ENCODE assay signal across 1 cellular context in genomic region chr17:45060824-45061605, GRCh38.
TF ChIP-seq lines count a peak whose summit lies in the region.

Gene NMT1 (plus strand): TSS chr17:45061317. CDS start chr17:45061330, 13 bp downstream.

TF ChIP-seq in K562, 482 proteins besides CTCF, POLR2A, EP300 and RAD21 (continued from another document):
- 0 out of 2 replicates have a peak, but pooled peaks have one; percentile 58 for TF ChIP-seq ELK3 (CRISPR knock-in tag; IDR thresholded peaks at IDR 0.05)
- no peak for TF ChIP-seq SMARCA5 (IDR thresholded peaks at IDR 0.05)
- no peak for TF ChIP-seq ZZZ3 (IDR thresholded peaks at IDR 0.05)
- TF ChIP-seq PATZ1 (CRISPR knock-in tag; IDR thresholded peaks at IDR 0.05; ENCODE audit: borderline replicate concordance) = no peak
- TF ChIP-seq ZNF592 (IDR thresholded peaks at IDR 0.05) = peak; percentile 78
- TF ChIP-seq FOXO4 (CRISPR knock-in tag; IDR thresholded peaks at IDR 0.05) = no peak
- peak; percentile 89 for TF ChIP-seq PHF8 (IDR thresholded peaks at IDR 0.05; ENCODE audit: borderline replicate concordance, low read length)
- TF ChIP-seq U2AF1 (optimal IDR thresholded peaks at IDR 0.05; ENCODE audit: low read depth, low read length) = no peak
- peak; percentile 73 for TF ChIP-seq DMBX1 (CRISPR knock-in tag; IDR thresholded peaks at IDR 0.05; ENCODE audit: borderline replicate concordance)
- TF ChIP-seq ZNF3 (CRISPR knock-in tag; IDR thresholded peaks at IDR 0.05) = no peak
- TF ChIP-seq MCM2 (IDR thresholded peaks at IDR 0.05; ENCODE audit: low read depth) = no peak
- 0 out of 2 replicates have a peak, but pooled peaks have one; percentile 36 for TF ChIP-seq ZNF740 (CRISPR knock-in tag; IDR thresholded peaks at IDR 0.05)
- TF ChIP-seq ZNF740 (tag; IDR thresholded peaks at IDR 0.05) = no peak
- no peak for TF ChIP-seq ADNP (tag; IDR thresholded peaks at IDR 0.05)
- no peak for TF ChIP-seq HDAC6 (IDR thresholded peaks at IDR 0.05; ENCODE audit: low read depth, low read length)
- TF ChIP-seq ZNF239 (CRISPR knock-in tag; IDR thresholded peaks at IDR 0.05) = peak; percentile 53
- TF ChIP-seq E2F3 (CRISPR knock-in tag; IDR thresholded peaks at IDR 0.05) = peak; percentile 43; the same call in 1 of the 2 replicates
- TF ChIP-seq MEF2A (IDR thresholded peaks at IDR 0.05; ENCODE audit: control insufficient read depth, low read depth, low read length) = no peak
- TF ChIP-seq HEY1 (CRISPR knock-in tag; IDR thresholded peaks at IDR 0.05; ENCODE audit: borderline replicate concordance) = no peak
- no peak for TF ChIP-seq CAMTA2 (CRISPR knock-in tag; conservative IDR thresholded peaks at IDR 0.05)
- no peak for TF ChIP-seq ZNF232 (CRISPR knock-in tag; IDR thresholded peaks at IDR 0.05)
- TF ChIP-seq ZNF639 (CRISPR knock-in tag; conservative IDR thresholded peaks at IDR 0.05 in 1 of 2, IDR thresholded peaks at IDR 0.05 in 1 of 2) = peak in 1 of 2 experiments; percentile 81; a peak in 2 of 4 replicates
- no peak for TF ChIP-seq SMARCE1 (IDR thresholded peaks at IDR 0.05)
- no peak for TF ChIP-seq ZNF277 (CRISPR knock-in tag; IDR thresholded peaks at IDR 0.05; ENCODE audit: borderline replicate concordance)
- TF ChIP-seq CREB1 (IDR thresholded peaks at IDR 0.05) = no peak; the same call in 1 of the 2 replicates
- TF ChIP-seq CREB1 (CRISPR knock-in tag; IDR thresholded peaks at IDR 0.05) = peak; percentile 67
- TF ChIP-seq SIX5 (IDR thresholded peaks at IDR 0.05; ENCODE audit: borderline replicate concordance in 1 of 2, insufficient read depth in 1 of 2, low read depth in 1 of 2, low read length in 2 of 2) = peak; percentile 92 to 93
- TF ChIP-seq FOXJ2 (tag; IDR thresholded peaks at IDR 0.05) = no peak; the same call in 1 of the 2 replicates
- peak; percentile 35; the same call in 1 of the 2 replicates for TF ChIP-seq NKRF (IDR thresholded peaks at IDR 0.05; ENCODE audit: borderline replicate concordance)
- no peak for TF ChIP-seq BMI1 (IDR thresholded peaks at IDR 0.05; ENCODE audit: low read length)
- peak; percentile 96 for TF ChIP-seq CREB3L1 (IDR thresholded peaks at IDR 0.05; ENCODE audit: borderline replicate concordance, low read depth)
- TF ChIP-seq GABPB2 (CRISPR knock-in tag; conservative IDR thresholded peaks at IDR 0.05) = no peak
- TF ChIP-seq PRDM10 (IDR thresholded peaks at IDR 0.05; ENCODE audit: partially characterized antibody) = peak; percentile 84
- TF ChIP-seq RBM22 (IDR thresholded peaks at IDR 0.05; ENCODE audit: low read depth, low read length, poor library complexity, severe bottlenecking) = no peak
- peak; percentile 91 for TF ChIP-seq POLR2G (IDR thresholded peaks at IDR 0.05; ENCODE audit: low read depth, low read length)
